In genomic region chr11:118552341-118552740, GRCh38 we compare ENCODE assay signal across 28 cellular contexts. TPM values are rescaled to one million over a fixed set of nuclear protein-coding genes. Genes with fewer than 3 reads are reported as not detected.
A peak's percentile ranks its signal among the peaks of the same experiment; 100 is the strongest.
DNase-seq lines count a peak whose midpoint lies in the region; FAIRE-seq and TF ChIP-seq lines count a peak whose summit lies in the region.
"Had no signal": no experiment of that assay in that cellular context is flagged by ENCODE, and none has a peak within 500 bp of the region (broad histone marks: within the 10 kb centered on the region; RNA-seq: fewer than 3 reads in every experiment).

No MANE protein-coding gene starts in this region.

- H3K4me2 ChIP-seq in parathyroid adenoma (ENCODE audit: low read length): peak overlapping the region; percentile 51
- H3K4me2 ChIP-seq: A549; BLaER1 treated with 17β-estradiol and CSF1 and Interleukin-3, amounts not matched to agents 10 nM and 100 nM had no signal

- no peaks in the 10 kb centered on the region for H3K79me2 ChIP-seq in parathyroid adenoma

- no peak for FAIRE-seq in kidney (lab: Jason Lieb, UNC)
- FAIRE-seq: A549, D721Med, GM12878, GM19239, H1 had no signal

- DNase-seq in activated effector memory CD4-positive, alpha-beta T cell treated with anti-CD3 and anti-CD28 coated beads, Interleukin-2, amount 50 U/mL, for 16 hours: peak; percentile 16
- no peak for DNase-seq in activated effector memory CD4-positive, alpha-beta T cell treated with Interleukin-2 at 50 U/mL for 16 hours
- DNase-seq in coronary artery (ENCODE audit: low spot score): peak; percentile 3
- peak; percentile 60 for DNase-seq in mesenteric fat pad (ENCODE audit: low spot score)
- DNase-seq in RPMI8226: no peak
- no peak for DNase-seq in NCI-H774 (lab: John Stamatoyannopoulos, UW)
- no peak for DNase-seq in kidney
- DNase-seq: 8988T; ACHN; AML-193; BE2C; CD4-positive, alpha-beta T cell; CD8-positive, alpha-beta memory T cell; DMS 273 treated with DMSO at 0.1 percent for 48 hours; DMS79; EL; GDM1; GM23248; H7; HCEC 1CT had no signal

- no peaks in the 10 kb centered on the region for H3K9me3 ChIP-seq in parathyroid adenoma (ENCODE audit: control insufficient read depth, low read length)
- H3K9me3 ChIP-seq in kidney (ENCODE audit: control insufficient read depth in 1 of 2, low read length in 2 of 2): no peaks in the 10 kb centered on the region
- H3K9me3 ChIP-seq: A549; BE2C; BLaER1 treated with 17β-estradiol and CSF1 and Interleukin-3, amounts not matched to agents 10 nM and 100 nM had no signal

- H3K36me3 ChIP-seq in parathyroid adenoma (ENCODE audit: control insufficient read depth, insufficient read depth, low read length): no peaks in the 10 kb centered on the region
- peaks cover 17 to 21% of the 10 kb centered on the region in 2 donors for H3K36me3 ChIP-seq in kidney (ENCODE audit: control insufficient read depth in 1 of 2, insufficient read depth in 2 of 2, low read length in 2 of 2)

- no peak overlapping the region for H2AFZ ChIP-seq in parathyroid adenoma
- H2AFZ ChIP-seq: GM23248 had no signal

- no peaks in the 10 kb centered on the region for H3K27me3 ChIP-seq in parathyroid adenoma (ENCODE audit: control insufficient read depth, insufficient read depth, low read length)
- H3K27me3 ChIP-seq: BE2C; BLaER1 treated with 17β-estradiol and CSF1 and Interleukin-3, amounts not matched to agents 10 nM and 100 nM had no signal

- no peak for TF ChIP-seq CTCF in coronary artery (IDR thresholded peaks at IDR 0.05)
- TF ChIP-seq CTCF in parathyroid adenoma (IDR thresholded peaks at IDR 0.05): no peak
- TF ChIP-seq CTCF in kidney (IDR thresholded peaks at IDR 0.05; ENCODE audit: borderline replicate concordance, extremely low read depth, insufficient read depth): no peak

- H3K9ac ChIP-seq in parathyroid adenoma (no peak overlapping the region), kidney (ENCODE audit: low read length in 2 of 2) (no peak overlapping the region)
- H3K9ac ChIP-seq: BLaER1 treated with 17β-estradiol and CSF1 and Interleukin-3, amounts not matched to agents 10 nM and 100 nM; GM23248 had no signal

- H3K27ac ChIP-seq in coronary artery: no peak overlapping the region
- peak overlapping the region; percentile 77 for H3K27ac ChIP-seq in parathyroid adenoma
- H3K27ac ChIP-seq in kidney (ENCODE audit: low read depth in 2 of 2, low read length in 2 of 2): no peak overlapping the region
- H3K27ac ChIP-seq: A549; BLaER1 treated with 17β-estradiol and CSF1 and Interleukin-3, amounts not matched to agents 10 nM and 100 nM; GM23248 had no signal

- H3K4me3 ChIP-seq in coronary artery: no peak overlapping the region
- no peak overlapping the region for H3K4me3 ChIP-seq in parathyroid adenoma (ENCODE audit: low read depth, low read length)
- H3K4me3 ChIP-seq in kidney (ENCODE audit: low read length in 2 of 2): no peak overlapping the region
- H3K4me3 ChIP-seq: A549; BLaER1 treated with 17β-estradiol and CSF1 and Interleukin-3, amounts not matched to agents 10 nM and 100 nM; GM12878; GM23248 had no signal

- intact Hi-C loops in kidney (cut with DNase I): no loop called here

- H3K4me1 ChIP-seq in parathyroid adenoma: peaks cover 3% of the 10 kb centered on the region
- H3K4me1 ChIP-seq in kidney (ENCODE audit: control insufficient read depth in 1 of 2, insufficient read depth in 1 of 2, low read depth in 1 of 2, low read length in 2 of 2): no peaks in the 10 kb centered on the region
- H3K4me1 ChIP-seq: A549; BE2C; BLaER1 treated with 17β-estradiol and CSF1 and Interleukin-3, amounts not matched to agents 10 nM and 100 nM had no signal

RNA-seq across cellular contexts. Expression of gene IFT46, which starts 13.4 kb away (rescaled TPM):
- 11.4 TPM for total RNA-seq in mesenteric fat pad
- 21.1 TPM for total RNA-seq in kidney
- polyA plus RNA-seq in kidney (ENCODE audit: insufficient read depth, low read depth, low replicate concordance): 28.7 TPM

RNA-seq across cellular contexts. Expression of gene ARCN1, which starts 19.9 kb away (rescaled TPM):
- total RNA-seq in mesenteric fat pad (176 TPM), kidney (107 TPM)
- polyA plus RNA-seq in kidney (ENCODE audit: insufficient read depth, low read depth, low replicate concordance): 64.7 TPM

RNA-seq across cellular contexts. Expression of gene TMEM25, which starts 21.3 kb away (rescaled TPM):
- total RNA-seq in mesenteric fat pad (2.7 TPM), kidney (30.7 TPM)
- polyA plus RNA-seq in kidney (ENCODE audit: insufficient read depth, low read depth, low replicate concordance): 36.8 TPM
- polyA plus RNA-seq: CD14-positive monocyte had no signal

RNA-seq across cellular contexts. Expression of gene TTC36, which starts 25.1 kb away (rescaled TPM):
- total RNA-seq in mesenteric fat pad (not detected), kidney (1.1 TPM)
- 12.7 TPM for polyA plus RNA-seq in kidney (ENCODE audit: insufficient read depth, low read depth, low replicate concordance)
- total RNA-seq: GM12878, H1, H7 had no signal
- polyA plus RNA-seq: A549; CD14-positive monocyte; CD8-positive, alpha-beta memory T cell; H1 had no signal

RNA-seq across cellular contexts. Expression of gene PHLDB1, which starts 55.1 kb away (rescaled TPM):
- total RNA-seq in mesenteric fat pad (562 TPM), kidney (118 TPM)
- polyA plus RNA-seq in kidney (ENCODE audit: insufficient read depth, low read depth, low replicate concordance): 39.1 TPM
- polyA plus RNA-seq: CD14-positive monocyte had no signal

Comparison
In these comparisons a context has a peak if more than half of its experiments do, and no peak if none do; other contexts are left out.
1. DNase-seq: peak in activated effector memory CD4-positive, alpha-beta T cell treated with anti-CD3 and anti-CD28 coated beads, Interleukin-2, amount 50 U/mL, for 16 hours (single experiment), coronary artery (single experiment) and mesenteric fat pad (single experiment); none in activated effector memory CD4-positive, alpha-beta T cell treated with Interleukin-2 at 50 U/mL for 16 hours (single experiment), RPMI8226 (single experiment), NCI-H774 (single experiment) and kidney (single experiment).